28 cellular contexts compared by ENCODE assay signal in the genomic region with DNA sequence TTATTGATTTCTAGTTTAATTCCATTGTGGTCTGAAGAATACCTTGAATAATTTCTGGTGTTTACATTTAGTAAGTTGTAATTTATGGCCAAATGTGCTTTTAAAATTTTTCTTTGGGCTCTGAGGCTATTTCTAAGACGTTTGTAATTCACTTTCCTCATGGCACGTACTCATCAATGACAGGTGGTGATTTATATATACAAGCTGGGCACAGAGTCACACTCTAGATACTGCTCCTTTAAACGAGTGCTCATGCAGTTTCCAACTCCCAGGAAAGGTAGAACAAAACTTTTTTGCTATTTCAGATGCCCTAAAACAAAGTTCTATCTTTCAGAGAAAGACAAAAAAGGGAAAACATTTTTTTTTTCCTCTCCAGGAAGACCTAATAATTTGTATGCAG.
"Had no signal": no experiment of that assay in that cellular context is flagged by ENCODE, and none has a peak within 500 bp of the region (broad histone marks: within the 10 kb centered on the region; RNA-seq: fewer than 3 reads in every experiment).

No MANE protein-coding gene starts in this region.

- H3K4me1 ChIP-seq: thyroid gland, vagina had no signal

- H3K36me3 ChIP-seq: neutrophil, right lobe of liver, vagina had no signal

- H3K4me2 ChIP-seq: hepatocyte had no signal

- H3K9me3 ChIP-seq: gastrocnemius medialis, mucosa of descending colon, neutrophil, right lobe of liver, stomach, thyroid gland, vagina had no signal

- H3K4me3 ChIP-seq: gastrocnemius medialis, hepatocyte, lung, mucosa of descending colon, right lobe of liver, stomach, thyroid gland, vagina had no signal

- H3K27me3 ChIP-seq: gastrocnemius medialis, hepatocyte, neutrophil, right lobe of liver, stomach, thyroid gland, vagina had no signal

- ATAC-seq: esophagus mucosa; gastrocnemius medialis; left lobe of liver; mucosa of descending colon; natural killer cell treated with Interleukin-12 subunit alpha and Interleukin-12 subunit beta and Interleukin-15 and Interleukin-18, amount 100 ng/mL, for 72 hours; right lobe of liver; stimulated activated effector memory CD8-positive, alpha-beta T cell treated with anti-CD3 and anti-CD28 coated beads, Interleukin-12 subunit alpha, Interleukin-12 subunit beta, amount 100 ng/mL, for 72 hours had no signal

- DNase-seq: effector CD8-positive, alpha-beta T cell; endodermal cell; foreskin fibroblast; gastrocnemius medialis; head of caudate nucleus; kidney; mesenchymal stem cell; mucosa of descending colon; naive B cell; right lobe of liver; small intestine; stimulated activated CD4-positive, alpha-beta T cell treated with anti-CD3 and anti-CD28 coated beads, Interleukin-12 subunit alpha, Interleukin-12 subunit beta, amount 100 ng/mL, for 4 hours; stimulated activated CD4-positive, alpha-beta T cell treated with anti-CD3 and anti-CD28 coated beads, Interleukin-2, amount 100 ng/mL, for 24 hours; stimulated activated CD4-positive, alpha-beta T cell treated with anti-CD3 and anti-CD28 coated beads, Interleukin-4, amount 100 ng/mL, for 24 hours; stimulated activated naive CD4-positive, alpha-beta T cell treated with Interleukin-2 at 50 U/mL for 16 hours; stomach; thyroid gland; trophoblast cell had no signal

- H2AFZ ChIP-seq: hepatocyte, parathyroid adenoma had no signal

- H3K27ac ChIP-seq: epithelial cell of prostate, gastrocnemius medialis, hepatocyte, neutrophil, parathyroid adenoma, right lobe of liver, stomach, thyroid gland, vagina had no signal

- H3K9ac ChIP-seq: parathyroid adenoma had no signal

- H3K79me2 ChIP-seq: hepatocyte, parathyroid adenoma had no signal
